Comparison of ENCODE assay signal across 8 cellular contexts in the genomic region with DNA sequence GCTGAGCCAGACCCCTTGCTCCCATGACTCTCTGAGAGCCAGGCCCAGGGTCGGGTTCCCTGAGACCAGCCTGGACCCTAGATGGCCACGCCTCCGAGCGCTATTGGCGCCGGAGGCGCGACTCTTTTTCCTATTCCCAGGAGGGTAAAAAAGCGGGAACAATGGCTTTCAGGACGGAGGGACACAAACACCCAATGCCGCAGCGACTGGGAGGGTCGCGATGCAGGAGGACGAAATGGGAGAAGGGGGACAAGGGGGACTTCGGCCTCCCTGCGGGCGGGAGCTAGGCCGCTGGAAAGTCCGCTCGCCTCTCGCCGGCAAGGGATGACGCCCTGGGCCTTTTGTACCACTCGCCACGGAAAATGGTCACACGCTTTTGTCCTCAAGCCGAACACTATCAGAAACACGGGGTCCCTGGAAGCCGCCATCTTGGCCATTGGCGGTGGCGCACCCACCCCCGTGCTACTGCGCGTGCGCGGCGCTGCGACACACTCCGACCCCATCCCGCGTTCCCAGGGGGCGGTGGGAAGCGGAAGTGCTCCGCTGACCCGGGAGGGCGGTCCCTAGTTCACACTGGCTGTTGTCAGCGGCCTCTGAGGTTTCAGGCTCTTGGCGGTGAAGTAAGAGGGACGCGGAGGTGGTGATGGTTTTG.
A peak's percentile ranks its signal among the peaks of the same experiment; 100 is the strongest.
DNase-seq lines count a peak whose midpoint lies in the region; ATAC-seq, FAIRE-seq and TF ChIP-seq lines count a peak whose summit lies in the region.

No MANE protein-coding gene starts in this region.

- H3K27me3 ChIP-seq in OCI-LY3 (ENCODE audit: low read depth, low read length) (no peaks in the 10 kb centered on the region), mucosa of rectum (ENCODE audit: control insufficient read depth in 2 of 2, insufficient read depth in 2 of 2, low read length in 2 of 2) (peaks cover 2 to 4% of the 10 kb centered on the region in 2 donors)

- peaks cover 8% of the 10 kb centered on the region for H3K4me1 ChIP-seq in OCI-LY3 (ENCODE audit: low read length)
- peaks cover 0 to 4% of the 10 kb centered on the region in 2 donors for H3K4me1 ChIP-seq in mucosa of rectum (ENCODE audit: control insufficient read depth in 2 of 2, insufficient read depth in 2 of 2, low read length in 2 of 2)

- no peaks in the 10 kb centered on the region for H3K36me3 ChIP-seq in OCI-LY3 (replicated peaks; ENCODE audit: low read depth, low read length)
- H3K36me3 ChIP-seq in mucosa of rectum (ENCODE audit: control insufficient read depth in 2 of 2, insufficient read depth in 2 of 2, low read length in 2 of 2): peaks cover 0 to 3% of the 10 kb centered on the region in 2 donors

- peak overlapping the region; percentile 97 for H3K9ac ChIP-seq in OCI-LY3 (ENCODE audit: low read length)
- H3K9ac ChIP-seq in mucosa of rectum (ENCODE audit: low read depth in 1 of 2, low read length in 2 of 2): peak overlapping the region; percentile 61 to 81

- no peaks in the 10 kb centered on the region for H4K20me1 ChIP-seq in OCI-LY3 (ENCODE audit: insufficient read depth, low read length)

- peaks cover 10% of the 10 kb centered on the region for H3K79me2 ChIP-seq in OCI-LY3 (ENCODE audit: low read length)

- H3K4me3 ChIP-seq in OCI-LY3 (ENCODE audit: low read length) (peak overlapping the region; percentile 98), mucosa of rectum (ENCODE audit: low read length in 2 of 2) (peak overlapping the region; percentile 76 to 82)

- peak overlapping the region; percentile 88; the same call in 1 of the 2 replicates for H2AFZ ChIP-seq in OCI-LY3 (ENCODE audit: low read depth, low read length)

- no peak for FAIRE-seq in D721Med (lab: Jason Lieb, UNC)

- peak; percentile 59 for TF ChIP-seq POLR2A in erythroblast (IDR thresholded peaks at IDR 0.05; ENCODE audit: low read length)

- DNase-seq in D721Med (ENCODE audit: insufficient read length, low spot score) (peak; percentile 66), HUDEP-2 (lab: John Stamatoyannopoulos, UW; ENCODE audit: unreplicated experiment in 76 of 76) (peak in 73 of 76 experiments; percentile 1 to 80 (median 67)), activated T-cell treated with anti-CD3 and anti-CD28 coated beads for 48 hours (ENCODE audit: low read depth) (peak; percentile 83), erythroblast (lab: John Stamatoyannopoulos, UW) (peak; percentile 88 to 90)
- DNase-seq in stimulated activated CD8-positive, alpha-beta memory T cell treated with anti-CD3 and anti-CD28 coated beads, Interleukin-4, amount 100 ng/mL, for 4 hours (ENCODE audit: low read depth in 2 of 2, low spot score in 1 of 2): peak; percentile 62 to 76

- H3K9me3 ChIP-seq in OCI-LY3 (ENCODE audit: insufficient read depth, low read length) (no peaks in the 10 kb centered on the region), mucosa of rectum (ENCODE audit: control insufficient read depth in 2 of 2, low read length in 2 of 2) (no peaks in the 10 kb centered on the region)

- H3K4me2 ChIP-seq in OCI-LY3 (ENCODE audit: low read length): peak overlapping the region; percentile 93

- no peak for TF ChIP-seq CTCF in D721Med (IDR thresholded peaks at IDR 0.05; ENCODE audit: insufficient read depth, missing control alignments)
- TF ChIP-seq CTCF in OCI-LY3 (IDR thresholded peaks at IDR 0.05; ENCODE audit: low read depth, low read length): no peak

- H3K27ac ChIP-seq in OCI-LY3 (ENCODE audit: low read length) (peak overlapping the region; percentile 43; the same call in 1 of the 2 replicates), mucosa of rectum (ENCODE audit: low read depth in 2 of 2, low read length in 2 of 2) (peak overlapping the region; percentile 54 to 58)

- peak; percentile 97 for ATAC-seq in GM21390 (IDR thresholded peaks at IDR 0.05; ENCODE audit: unreplicated experiment)

Comparison
In these comparisons a context has a peak if more than half of its experiments do, and no peak if none do; other contexts are left out.
1. Peak in every context shown above with its lines: DNase-seq, ATAC-seq, H3K4me3 ChIP-seq and H3K27ac ChIP-seq.